ENCODE assay signal across 8 cellular contexts in genomic region chr2:237662671-237663093, GRCh38. TPM values are rescaled to one million over a fixed set of nuclear protein-coding genes. Genes with fewer than 3 reads are reported as not detected.
DNase-seq lines count a peak whose midpoint lies in the region; ATAC-seq and TF ChIP-seq lines count a peak whose summit lies in the region.

No MANE protein-coding gene starts in this region.

- no peak overlapping the region for H3K4me3 Mint-ChIP-seq in activated naive CD4-positive, alpha-beta T cell treated with anti-CD3 and anti-CD28 coated beads for 36 hours

- no peak for ATAC-seq in GM18907 (IDR thresholded peaks at IDR 0.05; ENCODE audit: unreplicated experiment)

- H3K9me3 ChIP-seq in HUES64 (ENCODE audit: insufficient read depth, low read depth, low read length) (peaks cover 1% of the 10 kb centered on the region; the same call in 1 of the 2 replicates), OCI-LY1 (ENCODE audit: low read length) (no peaks in the 10 kb centered on the region), cardiac muscle cell (ENCODE audit: low read depth) (no peaks in the 10 kb centered on the region)

- H3K27ac ChIP-seq in HUES64 (ENCODE audit: low read depth, low read length) (no peak overlapping the region; the same call in 1 of the 2 replicates), OCI-LY1 (ENCODE audit: low read depth, low read length, poor library complexity, severe bottlenecking) (peak overlapping the region; percentile 92), cardiac muscle cell (peak overlapping the region; percentile 75)

- WGBS in HUES64: 7% methylated on average over 13 of the region's 13 CpGs

- H3K4me3 ChIP-seq in HUES64 (ENCODE audit: low read length) (0 out of 2 replicates have a peak overlapping the region, but pooled peaks have one; percentile 16), OCI-LY1 (ENCODE audit: low read depth, low read length, poor library complexity, severe bottlenecking) (peak overlapping the region; percentile 33), cardiac muscle cell (no peak overlapping the region)

- no peaks in the 10 kb centered on the region for H3K27me3 Mint-ChIP-seq in activated naive CD4-positive, alpha-beta T cell treated with anti-CD3 and anti-CD28 coated beads for 36 hours (ENCODE audit: low read depth)

- H3K36me3 ChIP-seq in HUES64 (ENCODE audit: insufficient read depth, low read length): no peaks in the 10 kb centered on the region
- no peaks in the 10 kb centered on the region for H3K36me3 ChIP-seq in OCI-LY1 (ENCODE audit: insufficient read depth, low read length)
- H3K36me3 ChIP-seq in cardiac muscle cell: no peaks in the 10 kb centered on the region

- TF ChIP-seq CTCF in OCI-LY1 (IDR thresholded peaks at IDR 0.05; ENCODE audit: low read length) (no peak), cardiac muscle cell (IDR thresholded peaks at IDR 0.05; ENCODE audit: low read depth, low read length) (no peak)

- intact Hi-C loops in activated naive CD4-positive, alpha-beta T cell treated with anti-CD3 and anti-CD28 coated beads for 36 hours (cut with micrococcal nuclease): no loop called here

- no peaks in the 10 kb centered on the region for H4K20me1 ChIP-seq in OCI-LY1 (ENCODE audit: insufficient read depth, low read length)

- no peaks in the 10 kb centered on the region for H3K79me2 ChIP-seq in OCI-LY1 (ENCODE audit: insufficient read depth, low read length)

- H3K4me1 ChIP-seq in HUES64 (ENCODE audit: insufficient read depth, low read length) (peaks cover 22% of the 10 kb centered on the region), OCI-LY1 (ENCODE audit: insufficient read depth, low read length, severe bottlenecking) (peaks cover 73% of the 10 kb centered on the region), cardiac muscle cell (ENCODE audit: low read depth) (peaks cover 18% of the 10 kb centered on the region)

- H3K27me3 ChIP-seq in HUES64 (ENCODE audit: insufficient read depth, low read length) (no peaks in the 10 kb centered on the region), OCI-LY1 (ENCODE audit: insufficient read depth, low read length) (no peaks in the 10 kb centered on the region), cardiac muscle cell (no peaks in the 10 kb centered on the region)

- no peak overlapping the region for H3K9ac ChIP-seq in HUES64 (ENCODE audit: low read depth, low read length)
- peak overlapping the region; percentile 4; the same call in 1 of the 2 replicates for H3K9ac ChIP-seq in OCI-LY1 (ENCODE audit: low read length)

- no peaks in the 10 kb centered on the region for H3K36me3 Mint-ChIP-seq in activated naive CD4-positive, alpha-beta T cell treated with anti-CD3 and anti-CD28 coated beads for 36 hours (ENCODE audit: low read depth)

- DNase-seq in CD1c-positive myeloid dendritic cell (ENCODE audit: extremely low spot score) (peak; percentile 96), cardiac muscle cell (ENCODE audit: low read depth in 1 of 2, low spot score in 1 of 2) (peak; percentile 84 to 95), pons (ENCODE audit: low spot score) (peak; percentile 40), NCI-H446 treated with DMSO at 0.1 percent for 48 hours (lab: John Stamatoyannopoulos, UW) (no peak)
- DNase-seq in activated naive CD4-positive, alpha-beta T cell treated with anti-CD3 and anti-CD28 coated beads for 36 hours: peak; percentile 79

- H3K4me1 Mint-ChIP-seq in activated naive CD4-positive, alpha-beta T cell treated with anti-CD3 and anti-CD28 coated beads for 36 hours (ENCODE audit: low read depth): peaks cover 9% of the 10 kb centered on the region

- CTCF ChIA-PET in activated naive CD4-positive, alpha-beta T cell treated with anti-CD3 and anti-CD28 coated beads for 36 hours (lab: Charles Lee): interaction anchor here (0.8 to 1.0 kb wide), 2 partner anchors 10 to 82 kb away, joined by 3 to 4 read pairs; no protein-coding TSS in a partner anchor

- H3K27ac Mint-ChIP-seq in activated naive CD4-positive, alpha-beta T cell treated with anti-CD3 and anti-CD28 coated beads for 36 hours: no peak overlapping the region

- H3K9me2 ChIP-seq in OCI-LY1 (ENCODE audit: low read depth, low read length): no peaks in the 10 kb centered on the region

- no peaks in the 10 kb centered on the region for H3F3A ChIP-seq in OCI-LY1 (ENCODE audit: insufficient read depth, low read length)

- no peak overlapping the region for H2AFZ ChIP-seq in OCI-LY1 (ENCODE audit: low read length)

- peak overlapping the region; percentile 46 for H3K4me2 ChIP-seq in OCI-LY1 (ENCODE audit: low read length)

- H3K9me3 Mint-ChIP-seq in activated naive CD4-positive, alpha-beta T cell treated with anti-CD3 and anti-CD28 coated beads for 36 hours: no peaks in the 10 kb centered on the region

RNA-seq across cellular contexts. Expression of gene LRRFIP1, which starts 35.3 kb away (rescaled TPM):
- 45.2 TPM for polyA plus RNA-seq in HUES64 (2013, experiment 1 of 2)
- 53.3 TPM for polyA plus RNA-seq in HUES64 (2013, experiment 2 of 2)
- total RNA-seq in activated naive CD4-positive, alpha-beta T cell treated with anti-CD3 and anti-CD28 coated beads for 36 hours: 100 to 1,000 TPM; 154 to 155 TPM
- total RNA-seq in cardiac muscle cell: 66.3 and 95.3 TPM in 2 replicates
- polyA plus RNA-seq in cardiac muscle cell: 90.9 and 125 TPM in 2 replicates
